ENCODE assay signal across 8 cellular contexts in genomic region chr4:96134806-96135205, GRCh38.
"Had no signal": no experiment of that assay in that cellular context is flagged by ENCODE, and none has a peak within 500 bp of the region (broad histone marks: within the 10 kb centered on the region; RNA-seq: fewer than 3 reads in every experiment).

No MANE protein-coding gene starts in this region.

- H3K4me3 ChIP-seq: GM23248, GM23338, HAP-1 had no signal

- H3K27ac ChIP-seq: GM23248 had no signal

- H3K9ac ChIP-seq: GM23248 had no signal

- H3K4me2 ChIP-seq: GM23338 had no signal

- DNase-seq: GM23248, GOT3, H7, H9, HCEC 1CT, HFFc6 had no signal

- H2AFZ ChIP-seq: GM23248, GM23338 had no signal

- H3K36me3 ChIP-seq: HAP-1 had no signal

- H3K9me3 ChIP-seq: HAP-1 had no signal
